ENCODE assay signal across 13 cellular contexts in genomic region chr15:36880913-36881290, GRCh38.
"Had no signal": no experiment of that assay in that cellular context is flagged by ENCODE, and none has a peak within 500 bp of the region (broad histone marks: within the 10 kb centered on the region; RNA-seq: fewer than 3 reads in every experiment).

No MANE protein-coding gene starts in this region.

- H3K4me3 ChIP-seq: right atrium auricular region, transverse colon had no signal

- H3K9ac ChIP-seq: parathyroid adenoma had no signal

- H3K9me3 ChIP-seq: right atrium auricular region, transverse colon had no signal

- H3K4me1 ChIP-seq: parathyroid adenoma had no signal

- H3K9me3 Mint-ChIP-seq: activated CD4-positive, alpha-beta memory T cell treated with anti-CD3 and anti-CD28 coated beads, Interleukin-2, amount 10 ng/mL, durations not matched to agents 7 days and 5 days; activated naive CD4-positive, alpha-beta T cell treated with anti-CD3 and anti-CD28 coated beads for 36 hours had no signal

- H3K27ac Mint-ChIP-seq: activated CD4-positive, alpha-beta memory T cell treated with anti-CD3 and anti-CD28 coated beads, Interleukin-2, amount 10 ng/mL, durations not matched to agents 7 days and 5 days; activated naive CD4-positive, alpha-beta T cell treated with anti-CD3 and anti-CD28 coated beads for 36 hours; natural killer cell treated with Interleukin-12 subunit alpha and Interleukin-12 subunit beta and Interleukin-15 and Interleukin-18, amount 100 ng/mL, for 72 hours had no signal

- H3K27ac ChIP-seq: parathyroid adenoma, right atrium auricular region, transverse colon had no signal

- H2AFZ ChIP-seq: parathyroid adenoma had no signal

- H3K4me1 Mint-ChIP-seq: activated CD4-positive, alpha-beta memory T cell treated with anti-CD3 and anti-CD28 coated beads, Interleukin-2, amount 10 ng/mL, durations not matched to agents 7 days and 5 days had no signal

- H3K79me2 ChIP-seq: parathyroid adenoma had no signal

- H3K4me3 Mint-ChIP-seq: activated CD4-positive, alpha-beta memory T cell treated with anti-CD3 and anti-CD28 coated beads, Interleukin-2, amount 10 ng/mL, durations not matched to agents 7 days and 5 days; activated naive CD4-positive, alpha-beta T cell treated with anti-CD3 and anti-CD28 coated beads for 36 hours; natural killer cell treated with Interleukin-12 subunit alpha and Interleukin-12 subunit beta and Interleukin-15 and Interleukin-18, amount 100 ng/mL, for 72 hours had no signal

- DNase-seq: activated CD4-positive, alpha-beta memory T cell treated with anti-CD3 and anti-CD28 coated beads, Interleukin-2, amount 10 ng/mL, durations not matched to agents 7 days and 5 days; activated CD8-positive, alpha-beta memory T cell treated with anti-CD3 and anti-CD28 coated beads, Interleukin-2, amount 50 U/mL, for 48 hours; activated naive CD4-positive, alpha-beta T cell treated with anti-CD3 and anti-CD28 coated beads for 36 hours; central memory CD4-positive, alpha-beta T cell; cortex of kidney; effector memory CD4-positive, alpha-beta T cell; erythroblast; hypothalamus; small intestine; transverse colon had no signal

- ATAC-seq: natural killer cell treated with Interleukin-12 subunit alpha and Interleukin-12 subunit beta and Interleukin-15 and Interleukin-18, amount 100 ng/mL, for 72 hours had no signal

- H3K36me3 ChIP-seq: right atrium auricular region, transverse colon had no signal
